In genomic region chr2:79370976-79371550, GRCh38 we compare ENCODE assay signal across 19 cellular contexts.
"Had no signal": no experiment of that assay in that cellular context is flagged by ENCODE, and none has a peak within 500 bp of the region (broad histone marks: within the 10 kb centered on the region; RNA-seq: fewer than 3 reads in every experiment).

No MANE protein-coding gene starts in this region.

- H3K9me3 Mint-ChIP-seq: activated naive CD4-positive, alpha-beta T cell treated with anti-CD3 and anti-CD28 coated beads, Interleukin-2, amount 50 U/mL, for 24 hours had no signal

- H3K27ac Mint-ChIP-seq: activated CD4-positive, alpha-beta T cell treated with anti-CD3 and anti-CD28 coated beads, Interleukin-2, amount 10 ng/mL, durations not matched to agents 7 days and 5 days; activated CD8-positive, alpha-beta T cell treated with anti-CD3 and anti-CD28 coated beads, Interleukin-2, amount 10 ng/mL, durations not matched to agents 7 days and 5 days; activated naive CD4-positive, alpha-beta T cell treated with anti-CD3 and anti-CD28 coated beads, Interleukin-2, amount 50 U/mL, for 24 hours; activated T-helper 1 cell treated with anti-CD3 and anti-CD28 coated beads, Interleukin-12 subunit alpha, Interleukin-12 subunit beta, Interleukin-2, Interleukin-4 antibody, amounts not matched to agents 30 ng/mL and 10 ng/mL and 1 ng/mL, durations not matched to agents 14 hours and 24 hours and 36 hours; immature natural killer cell; nephron; progenitor cell of endocrine pancreas had no signal

- H3K27ac ChIP-seq: body of pancreas, hepatocyte, thyroid gland, VCaP had no signal

- H3K36me3 ChIP-seq: thyroid gland had no signal

- H3K4me1 ChIP-seq: body of pancreas, thyroid gland had no signal

- DNase-seq: activated CD4-positive, alpha-beta T cell treated with anti-CD3 and anti-CD28 coated beads, Interleukin-2, amount 10 ng/mL, durations not matched to agents 7 days and 5 days; activated CD4-positive, CD25-positive, alpha-beta regulatory T cell treated with anti-CD3 and anti-CD28 coated beads, Interleukin-2, amount 50 U/mL, for 72 hours; activated CD8-positive, alpha-beta T cell treated with anti-CD3 and anti-CD28 coated beads, Interleukin-2, amount 10 ng/mL, durations not matched to agents 7 days and 5 days; activated gamma-delta T cell treated with Interleukin-2 at 50 U/mL for 16 hours; body of pancreas; effector memory CD4-positive, alpha-beta T cell; foreskin melanocyte; immature natural killer cell; left ventricle myocardium superior; stimulated activated CD4-positive, alpha-beta T cell treated with anti-CD3 and anti-CD28 coated beads, Interleukin-4, amount 100 ng/mL, for 1 hour; stimulated activated naive CD4-positive, alpha-beta T cell treated with Interleukin-2 at 50 U/mL for 16 hours; thyroid gland had no signal

- H3K36me3 Mint-ChIP-seq: activated naive CD4-positive, alpha-beta T cell treated with anti-CD3 and anti-CD28 coated beads, Interleukin-2, amount 50 U/mL, for 24 hours had no signal

- H3K4me3 Mint-ChIP-seq: activated CD4-positive, alpha-beta T cell treated with anti-CD3 and anti-CD28 coated beads, Interleukin-2, amount 10 ng/mL, durations not matched to agents 7 days and 5 days; activated CD8-positive, alpha-beta T cell treated with anti-CD3 and anti-CD28 coated beads, Interleukin-2, amount 10 ng/mL, durations not matched to agents 7 days and 5 days; activated naive CD4-positive, alpha-beta T cell treated with anti-CD3 and anti-CD28 coated beads, Interleukin-2, amount 50 U/mL, for 24 hours; activated T-helper 1 cell treated with anti-CD3 and anti-CD28 coated beads, Interleukin-12 subunit alpha, Interleukin-12 subunit beta, Interleukin-2, Interleukin-4 antibody, amounts not matched to agents 30 ng/mL and 10 ng/mL and 1 ng/mL, durations not matched to agents 14 hours and 24 hours and 36 hours; immature natural killer cell; nephron had no signal

- H3K27me3 ChIP-seq: body of pancreas, hepatocyte, thyroid gland had no signal

- ATAC-seq: activated CD8-positive, alpha-beta T cell treated with anti-CD3 and anti-CD28 coated beads, Interleukin-2, amount 10 ng/mL, durations not matched to agents 7 days and 5 days; body of pancreas; esophagus mucosa; left ventricle myocardium superior had no signal

- H3K4me3 ChIP-seq: body of pancreas, hepatocyte, thyroid gland had no signal

- H3K27me3 Mint-ChIP-seq: activated CD4-positive, alpha-beta T cell treated with anti-CD3 and anti-CD28 coated beads, Interleukin-2, amount 10 ng/mL, durations not matched to agents 7 days and 5 days; activated naive CD4-positive, alpha-beta T cell treated with anti-CD3 and anti-CD28 coated beads, Interleukin-2, amount 50 U/mL, for 24 hours; progenitor cell of endocrine pancreas had no signal

- H3K9me3 ChIP-seq: body of pancreas, thyroid gland had no signal

- H3K4me1 Mint-ChIP-seq: activated naive CD4-positive, alpha-beta T cell treated with anti-CD3 and anti-CD28 coated beads, Interleukin-2, amount 50 U/mL, for 24 hours; immature natural killer cell; nephron had no signal
